ENCODE assay signal across 16 cellular contexts in genomic region chrX:12013220-12013619, GRCh38.
DNase-seq lines count a peak whose midpoint lies in the region; ATAC-seq and TF ChIP-seq lines count a peak whose summit lies in the region.
"Had no signal": no experiment of that assay in that cellular context is flagged by ENCODE, and none has a peak within 500 bp of the region (broad histone marks: within the 10 kb centered on the region; RNA-seq: fewer than 3 reads in every experiment).

No MANE protein-coding gene starts in this region.

- H2AFZ ChIP-seq in SK-N-SH (ENCODE audit: low read depth): no peak overlapping the region

- TF ChIP-seq CTCF in SK-N-SH (IDR thresholded peaks at IDR 0.05): no peak
- TF ChIP-seq CTCF in fibroblast of villous mesenchyme (IDR thresholded peaks at IDR 0.05; ENCODE audit: insufficient read depth, low read depth, low read length): no peak
- TF ChIP-seq CTCF in tibial artery (IDR thresholded peaks at IDR 0.05): no peak

- no peak overlapping the region for H3K4me3 ChIP-seq in SK-N-SH (ENCODE audit: low read depth in 2 of 2, low read length in 1 of 2)
- no peak overlapping the region for H3K4me3 ChIP-seq in fibroblast of villous mesenchyme (ENCODE audit: low read depth, low read length)
- H3K4me3 ChIP-seq in tibial artery: no peak overlapping the region
- H3K4me3 ChIP-seq: cardiac muscle cell, mucosa of descending colon had no signal

- no peaks in the 10 kb centered on the region for H3K9me3 ChIP-seq in SK-N-SH
- H3K9me3 ChIP-seq in tibial artery: no peaks in the 10 kb centered on the region
- H3K9me3 ChIP-seq: mucosa of descending colon had no signal

- TF ChIP-seq EP300 in SK-N-SH (IDR thresholded peaks at IDR 0.05; ENCODE audit: borderline replicate concordance in 1 of 2, low read depth in 1 of 2, low read length in 1 of 2): no peak

- H3K9me2 ChIP-seq in SK-N-SH: no peaks in the 10 kb centered on the region

- H4K20me1 ChIP-seq in SK-N-SH (ENCODE audit: insufficient read depth): no peaks in the 10 kb centered on the region

- no peak overlapping the region for H3K9ac ChIP-seq in SK-N-SH

- POLR2A ChIA-PET in SK-N-SH (lab: Yijun Ruan, JAX): no interaction called here

- H3K27me3 ChIP-seq in SK-N-SH (ENCODE audit: insufficient read depth) (no peaks in the 10 kb centered on the region), tibial artery (no peaks in the 10 kb centered on the region)
- H3K27me3 ChIP-seq: cardiac muscle cell had no signal

- H3K27ac ChIP-seq in SK-N-SH (ENCODE audit: low read depth in 2 of 2, low read length in 1 of 2) (peak overlapping the region in 1 of 2 experiments; percentile 55; a peak in 2 of 4 replicates), tibial artery (no peak overlapping the region)
- H3K27ac ChIP-seq: cardiac muscle cell had no signal

- TF ChIP-seq RAD21 in SK-N-SH (IDR thresholded peaks at IDR 0.05; ENCODE audit: low read length): no peak

- H3K4me1 ChIP-seq in SK-N-SH (ENCODE audit: control insufficient read depth in 1 of 2, insufficient read depth in 2 of 2, low read depth in 1 of 2, low read length in 1 of 2) (no peaks in the 10 kb centered on the region), tibial artery (no peaks in the 10 kb centered on the region)

- WGBS in SK-N-SH (ENCODE audit: low lambda C conversion rate): 11% methylated on average over 2 of the region's 2 CpGs

- no peaks in the 10 kb centered on the region for H3K79me2 ChIP-seq in SK-N-SH (ENCODE audit: insufficient read depth)

- DNase-seq in AG08396 (ENCODE audit: low spot score) (peak; percentile 16), HS-27A (ENCODE audit: low read depth) (peak; percentile 20), SK-N-SH (no peak), fibroblast of villous mesenchyme (ENCODE audit: low read depth) (peak; percentile 43), tibial artery (no peak), cerebellar cortex (ENCODE audit: low spot score) (no peak)
- no peak for DNase-seq in NK-92 treated with Interleukin-12 subunit alpha and Interleukin-12 subunit beta, amount 100 ng/mL, for 24 hours (lab: John Stamatoyannopoulos, UW)
- DNase-seq: activated CD4-positive, alpha-beta T cell treated with anti-CD3 and anti-CD28 coated beads for 36 hours; AML-193; GF-D8; mucosa of descending colon; NCI-H1694; T-helper 1 cell had no signal

- ATAC-seq in GM21825 (IDR thresholded peaks at IDR 0.05; ENCODE audit: unreplicated experiment): no peak
- ATAC-seq: activated CD4-positive, alpha-beta T cell treated with anti-CD3 and anti-CD28 coated beads for 36 hours; mucosa of descending colon; stimulated activated memory B cell treated with anti-CD40 and anti-IgM and Interleukin-4, amounts not matched to agents 10 μg/mL and 1 μg/mL and 100 μg/mL, for 72 hours had no signal

- CTCF ChIA-PET in SK-N-SH (lab: Yijun Ruan, JAX): no interaction called here

- intact Hi-C loops in tibial artery (cut with DNase I; ENCODE audit: low total_unique reads): no loop called here

- H3F3A ChIP-seq in SK-N-SH (replicated peaks; ENCODE audit: insufficient read depth): peaks cover 13% of the 10 kb centered on the region

- H3K36me3 ChIP-seq in SK-N-SH (replicated peaks in 1 of 2; ENCODE audit: control insufficient read depth in 1 of 2, insufficient read depth in 2 of 2, low read length in 1 of 2) (no peaks in the 10 kb centered on the region), tibial artery (no peaks in the 10 kb centered on the region)
- H3K36me3 ChIP-seq: cardiac muscle cell had no signal

- H3K4me2 ChIP-seq in SK-N-SH: no peak overlapping the region

TF ChIP-seq in SK-N-SH, 30 proteins besides CTCF, POLR2A, EP300 and RAD21 (continues in another document):
- TF ChIP-seq NFIC (IDR thresholded peaks at IDR 0.05; ENCODE audit: borderline replicate concordance): peak; percentile 63; the same call in 1 of the 2 replicates
- peak; percentile 54 for TF ChIP-seq FOSL2 (IDR thresholded peaks at IDR 0.05; ENCODE audit: borderline replicate concordance, low read depth)
- TF ChIP-seq TCF12 (IDR thresholded peaks at IDR 0.05): peak; percentile 50; the same call in 1 of the 2 replicates
- no peak for TF ChIP-seq TEAD4 (IDR thresholded peaks at IDR 0.05; ENCODE audit: borderline replicate concordance, insufficient read depth)
- TF ChIP-seq, protein P1, sequence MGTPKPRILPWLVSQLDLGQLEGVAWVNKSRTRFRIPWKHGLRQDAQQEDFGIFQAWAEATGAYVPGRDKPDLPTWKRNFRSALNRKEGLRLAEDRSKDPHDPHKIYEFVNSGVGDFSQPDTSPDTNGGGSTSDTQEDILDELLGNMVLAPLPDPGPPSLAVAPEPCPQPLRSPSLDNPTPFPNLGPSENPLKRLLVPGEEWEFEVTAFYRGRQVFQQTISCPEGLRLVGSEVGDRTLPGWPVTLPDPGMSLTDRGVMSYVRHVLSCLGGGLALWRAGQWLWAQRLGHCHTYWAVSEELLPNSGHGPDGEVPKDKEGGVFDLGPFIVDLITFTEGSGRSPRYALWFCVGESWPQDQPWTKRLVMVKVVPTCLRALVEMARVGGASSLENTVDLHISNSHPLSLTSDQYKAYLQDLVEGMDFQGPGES (IDR thresholded peaks at IDR 0.05; ENCODE audit: low read depth, low read length): no peak
- TF ChIP-seq RCOR1 (IDR thresholded peaks at IDR 0.05; ENCODE audit: low read length): no peak
- 0 out of 2 replicates have a peak, but pooled peaks have one; percentile 18 for TF ChIP-seq RXRA (IDR thresholded peaks at IDR 0.05; ENCODE audit: borderline replicate concordance, low read depth)
- TF ChIP-seq, protein P2, sequence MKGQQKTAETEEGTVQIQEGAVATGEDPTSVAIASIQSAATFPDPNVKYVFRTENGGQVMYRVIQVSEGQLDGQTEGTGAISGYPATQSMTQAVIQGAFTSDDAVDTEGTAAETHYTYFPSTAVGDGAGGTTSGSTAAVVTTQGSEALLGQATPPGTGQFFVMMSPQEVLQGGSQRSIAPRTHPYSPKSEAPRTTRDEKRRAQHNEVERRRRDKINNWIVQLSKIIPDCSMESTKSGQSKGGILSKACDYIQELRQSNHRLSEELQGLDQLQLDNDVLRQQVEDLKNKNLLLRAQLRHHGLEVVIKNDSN (IDR thresholded peaks at IDR 0.05; ENCODE audit: borderline replicate concordance, low read depth): no peak
- no peak for TF ChIP-seq MXI1 (IDR thresholded peaks at IDR 0.05; ENCODE audit: low read depth, low read length)
- no peak for TF ChIP-seq SIN3A (IDR thresholded peaks at IDR 0.05; ENCODE audit: borderline replicate concordance, low read depth, low read length)
- TF ChIP-seq ZBTB33 (IDR thresholded peaks at IDR 0.05; ENCODE audit: borderline replicate concordance, low read depth): no peak
- peak; percentile 46 for TF ChIP-seq PBX3 (IDR thresholded peaks at IDR 0.05)
- no peak for TF ChIP-seq POLR2AphosphoS5 (IDR thresholded peaks at IDR 0.05; ENCODE audit: low read depth, low read length)
- TF ChIP-seq, protein P3, sequence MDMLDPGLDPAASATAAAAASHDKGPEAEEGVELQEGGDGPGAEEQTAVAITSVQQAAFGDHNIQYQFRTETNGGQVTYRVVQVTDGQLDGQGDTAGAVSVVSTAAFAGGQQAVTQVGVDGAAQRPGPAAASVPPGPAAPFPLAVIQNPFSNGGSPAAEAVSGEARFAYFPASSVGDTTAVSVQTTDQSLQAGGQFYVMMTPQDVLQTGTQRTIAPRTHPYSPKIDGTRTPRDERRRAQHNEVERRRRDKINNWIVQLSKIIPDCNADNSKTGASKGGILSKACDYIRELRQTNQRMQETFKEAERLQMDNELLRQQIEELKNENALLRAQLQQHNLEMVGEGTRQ (IDR thresholded peaks at IDR 0.05; ENCODE audit: borderline replicate concordance, low read depth, low read length): no peak

Comparison
In these comparisons a context has a peak if more than half of its experiments do, and no peak if none do; other contexts are left out.
1. DNase-seq: peak in AG08396 (single experiment), HS-27A (single experiment) and fibroblast of villous mesenchyme (single experiment); none in SK-N-SH (single experiment), tibial artery (0 of 2), NK-92 treated with Interleukin-12 subunit alpha and Interleukin-12 subunit beta, amount 100 ng/mL, for 24 hours (single experiment) and cerebellar cortex (single experiment).